In the genomic region with DNA sequence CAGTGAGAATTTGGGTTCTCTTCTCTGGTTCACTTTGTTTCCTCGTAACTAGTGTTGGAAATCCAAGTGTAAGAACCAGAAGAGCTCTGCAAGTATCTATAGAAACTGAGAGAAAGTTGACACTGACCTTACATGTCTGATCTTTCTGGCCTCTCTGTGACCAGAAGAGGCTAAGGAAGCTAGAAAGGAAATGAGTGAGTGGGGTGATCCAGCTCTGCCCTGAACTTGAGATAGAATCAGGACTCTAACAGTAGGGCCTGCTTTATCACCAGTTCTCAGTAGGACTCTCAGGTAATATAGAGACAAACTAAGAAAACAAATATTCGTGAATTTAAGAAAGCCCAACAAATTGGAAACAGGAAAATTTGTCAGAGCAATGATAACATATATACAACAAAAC, we compare ENCODE assay signal across 2 cellular contexts.
TF ChIP-seq lines count a peak whose summit lies in the region.

No MANE protein-coding gene starts in this region.

TF ChIP-seq in HCT116, 20 proteins besides CTCF, POLR2A, EP300 and RAD21:
- TF ChIP-seq JUND (IDR thresholded peaks at IDR 0.05) (no peak), YY1 (IDR thresholded peaks at IDR 0.05; ENCODE audit: extremely low read depth, insufficient replicate concordance, low read depth, low read length) (no peak), FOSL1 (IDR thresholded peaks at IDR 0.05; ENCODE audit: low read depth) (no peak), EZH2 (IDR thresholded peaks at IDR 0.05) (no peak), POLR2AphosphoS5 (IDR thresholded peaks at IDR 0.05; ENCODE audit: low read depth, low read length) (no peak), SIN3A (IDR thresholded peaks at IDR 0.05; ENCODE audit: low read depth) (no peak), SP1 (IDR thresholded peaks at IDR 0.05; ENCODE audit: low read depth) (no peak), ELF1 (IDR thresholded peaks at IDR 0.05; ENCODE audit: borderline replicate concordance, low read depth) (no peak), REST (IDR thresholded peaks at IDR 0.05; ENCODE audit: low read depth) (no peak), EGR1 (IDR thresholded peaks at IDR 0.05; ENCODE audit: low read depth) (no peak)

TF ChIP-seq in K562, 482 proteins besides CTCF, POLR2A, EP300 and RAD21:
- TF ChIP-seq NR4A1 (CRISPR knock-in tag; IDR thresholded peaks at IDR 0.05) = no peak
- TF ChIP-seq NR4A1 (tag; IDR thresholded peaks at IDR 0.05) = no peak
- no peak for TF ChIP-seq PML (IDR thresholded peaks at IDR 0.05; ENCODE audit: low read length)
- TF ChIP-seq, protein P1, sequence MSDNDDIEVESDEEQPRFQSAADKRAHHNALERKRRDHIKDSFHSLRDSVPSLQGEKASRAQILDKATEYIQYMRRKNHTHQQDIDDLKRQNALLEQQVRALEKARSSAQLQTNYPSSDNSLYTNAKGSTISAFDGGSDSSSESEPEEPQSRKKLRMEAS (CRISPR knock-in tag; IDR thresholded peaks at IDR 0.05) = no peak
- TF ChIP-seq ZNF639 (CRISPR knock-in tag; conservative IDR thresholded peaks at IDR 0.05 in 1 of 2, IDR thresholded peaks at IDR 0.05 in 1 of 2) = no peak
- TF ChIP-seq BHLHE40 (IDR thresholded peaks at IDR 0.05; ENCODE audit: low read length) = no peak
- no peak for TF ChIP-seq TAF7 (tag; IDR thresholded peaks at IDR 0.05)
- TF ChIP-seq SMARCB1 (IDR thresholded peaks at IDR 0.05; ENCODE audit: insufficient read length, low read depth) = no peak
- no peak for TF ChIP-seq ZNF174 (CRISPR knock-in tag; IDR thresholded peaks at IDR 0.05)
- TF ChIP-seq, protein P2, sequence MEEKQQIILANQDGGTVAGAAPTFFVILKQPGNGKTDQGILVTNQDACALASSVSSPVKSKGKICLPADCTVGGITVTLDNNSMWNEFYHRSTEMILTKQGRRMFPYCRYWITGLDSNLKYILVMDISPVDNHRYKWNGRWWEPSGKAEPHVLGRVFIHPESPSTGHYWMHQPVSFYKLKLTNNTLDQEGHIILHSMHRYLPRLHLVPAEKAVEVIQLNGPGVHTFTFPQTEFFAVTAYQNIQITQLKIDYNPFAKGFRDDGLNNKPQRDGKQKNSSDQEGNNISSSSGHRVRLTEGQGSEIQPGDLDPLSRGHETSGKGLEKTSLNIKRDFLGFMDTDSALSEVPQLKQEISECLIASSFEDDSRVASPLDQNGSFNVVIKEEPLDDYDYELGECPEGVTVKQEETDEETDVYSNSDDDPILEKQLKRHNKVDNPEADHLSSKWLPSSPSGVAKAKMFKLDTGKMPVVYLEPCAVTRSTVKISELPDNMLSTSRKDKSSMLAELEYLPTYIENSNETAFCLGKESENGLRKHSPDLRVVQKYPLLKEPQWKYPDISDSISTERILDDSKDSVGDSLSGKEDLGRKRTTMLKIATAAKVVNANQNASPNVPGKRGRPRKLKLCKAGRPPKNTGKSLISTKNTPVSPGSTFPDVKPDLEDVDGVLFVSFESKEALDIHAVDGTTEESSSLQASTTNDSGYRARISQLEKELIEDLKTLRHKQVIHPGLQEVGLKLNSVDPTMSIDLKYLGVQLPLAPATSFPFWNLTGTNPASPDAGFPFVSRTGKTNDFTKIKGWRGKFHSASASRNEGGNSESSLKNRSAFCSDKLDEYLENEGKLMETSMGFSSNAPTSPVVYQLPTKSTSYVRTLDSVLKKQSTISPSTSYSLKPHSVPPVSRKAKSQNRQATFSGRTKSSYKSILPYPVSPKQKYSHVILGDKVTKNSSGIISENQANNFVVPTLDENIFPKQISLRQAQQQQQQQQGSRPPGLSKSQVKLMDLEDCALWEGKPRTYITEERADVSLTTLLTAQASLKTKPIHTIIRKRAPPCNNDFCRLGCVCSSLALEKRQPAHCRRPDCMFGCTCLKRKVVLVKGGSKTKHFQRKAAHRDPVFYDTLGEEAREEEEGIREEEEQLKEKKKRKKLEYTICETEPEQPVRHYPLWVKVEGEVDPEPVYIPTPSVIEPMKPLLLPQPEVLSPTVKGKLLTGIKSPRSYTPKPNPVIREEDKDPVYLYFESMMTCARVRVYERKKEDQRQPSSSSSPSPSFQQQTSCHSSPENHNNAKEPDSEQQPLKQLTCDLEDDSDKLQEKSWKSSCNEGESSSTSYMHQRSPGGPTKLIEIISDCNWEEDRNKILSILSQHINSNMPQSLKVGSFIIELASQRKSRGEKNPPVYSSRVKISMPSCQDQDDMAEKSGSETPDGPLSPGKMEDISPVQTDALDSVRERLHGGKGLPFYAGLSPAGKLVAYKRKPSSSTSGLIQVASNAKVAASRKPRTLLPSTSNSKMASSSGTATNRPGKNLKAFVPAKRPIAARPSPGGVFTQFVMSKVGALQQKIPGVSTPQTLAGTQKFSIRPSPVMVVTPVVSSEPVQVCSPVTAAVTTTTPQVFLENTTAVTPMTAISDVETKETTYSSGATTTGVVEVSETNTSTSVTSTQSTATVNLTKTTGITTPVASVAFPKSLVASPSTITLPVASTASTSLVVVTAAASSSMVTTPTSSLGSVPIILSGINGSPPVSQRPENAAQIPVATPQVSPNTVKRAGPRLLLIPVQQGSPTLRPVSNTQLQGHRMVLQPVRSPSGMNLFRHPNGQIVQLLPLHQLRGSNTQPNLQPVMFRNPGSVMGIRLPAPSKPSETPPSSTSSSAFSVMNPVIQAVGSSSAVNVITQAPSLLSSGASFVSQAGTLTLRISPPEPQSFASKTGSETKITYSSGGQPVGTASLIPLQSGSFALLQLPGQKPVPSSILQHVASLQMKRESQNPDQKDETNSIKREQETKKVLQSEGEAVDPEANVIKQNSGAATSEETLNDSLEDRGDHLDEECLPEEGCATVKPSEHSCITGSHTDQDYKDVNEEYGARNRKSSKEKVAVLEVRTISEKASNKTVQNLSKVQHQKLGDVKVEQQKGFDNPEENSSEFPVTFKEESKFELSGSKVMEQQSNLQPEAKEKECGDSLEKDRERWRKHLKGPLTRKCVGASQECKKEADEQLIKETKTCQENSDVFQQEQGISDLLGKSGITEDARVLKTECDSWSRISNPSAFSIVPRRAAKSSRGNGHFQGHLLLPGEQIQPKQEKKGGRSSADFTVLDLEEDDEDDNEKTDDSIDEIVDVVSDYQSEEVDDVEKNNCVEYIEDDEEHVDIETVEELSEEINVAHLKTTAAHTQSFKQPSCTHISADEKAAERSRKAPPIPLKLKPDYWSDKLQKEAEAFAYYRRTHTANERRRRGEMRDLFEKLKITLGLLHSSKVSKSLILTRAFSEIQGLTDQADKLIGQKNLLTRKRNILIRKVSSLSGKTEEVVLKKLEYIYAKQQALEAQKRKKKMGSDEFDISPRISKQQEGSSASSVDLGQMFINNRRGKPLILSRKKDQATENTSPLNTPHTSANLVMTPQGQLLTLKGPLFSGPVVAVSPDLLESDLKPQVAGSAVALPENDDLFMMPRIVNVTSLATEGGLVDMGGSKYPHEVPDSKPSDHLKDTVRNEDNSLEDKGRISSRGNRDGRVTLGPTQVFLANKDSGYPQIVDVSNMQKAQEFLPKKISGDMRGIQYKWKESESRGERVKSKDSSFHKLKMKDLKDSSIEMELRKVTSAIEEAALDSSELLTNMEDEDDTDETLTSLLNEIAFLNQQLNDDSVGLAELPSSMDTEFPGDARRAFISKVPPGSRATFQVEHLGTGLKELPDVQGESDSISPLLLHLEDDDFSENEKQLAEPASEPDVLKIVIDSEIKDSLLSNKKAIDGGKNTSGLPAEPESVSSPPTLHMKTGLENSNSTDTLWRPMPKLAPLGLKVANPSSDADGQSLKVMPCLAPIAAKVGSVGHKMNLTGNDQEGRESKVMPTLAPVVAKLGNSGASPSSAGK (IDR thresholded peaks at IDR 0.05) = no peak
- no peak for TF ChIP-seq PBX2 (CRISPR knock-in tag; IDR thresholded peaks at IDR 0.05; ENCODE audit: low read depth)
- TF ChIP-seq PBX2 (tag; conservative IDR thresholded peaks at IDR 0.05; ENCODE audit: low read depth) = no peak
- TF ChIP-seq EGR1 (conservative IDR thresholded peaks at IDR 0.05) = no peak
